9 cellular contexts compared by ENCODE assay signal in the genomic region with DNA sequence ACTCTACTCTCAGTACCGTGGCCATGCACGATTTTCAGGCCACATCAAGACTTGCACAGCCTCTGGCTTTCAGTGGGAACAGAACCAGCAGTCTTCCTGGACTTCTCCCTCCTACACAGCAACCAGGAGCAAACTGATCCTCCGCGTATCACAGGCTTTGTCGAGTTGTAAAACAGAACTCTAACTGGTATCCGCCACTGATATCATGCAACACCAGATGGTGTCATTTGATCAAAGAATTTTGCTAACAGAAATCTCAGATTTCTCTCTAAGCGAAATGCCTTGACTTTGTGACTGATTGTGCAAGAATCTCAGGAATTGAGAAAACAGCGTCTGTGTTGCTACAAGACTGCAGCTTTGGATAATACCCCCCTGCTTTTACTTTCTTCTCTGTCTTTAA.
DNase-seq lines count a peak whose midpoint lies in the region; ATAC-seq, FAIRE-seq and TF ChIP-seq lines count a peak whose summit lies in the region.
"Had no signal": no experiment of that assay in that cellular context is flagged by ENCODE, and none has a peak within 500 bp of the region (broad histone marks: within the 10 kb centered on the region; RNA-seq: fewer than 3 reads in every experiment).

No MANE protein-coding gene starts in this region.

- intact Hi-C loops in adrenal gland (cut with DNase I), result loop anchor here in 1 of 2 donors (10.0 kb wide), 1 partner anchor 143 kb away; no protein-coding TSS in a partner anchor

- peaks cover 11% of the 10 kb centered on the region; the same call in 2 of the 3 replicates for H3K36me3 Mint-ChIP-seq in GM23338 (ENCODE audit: low read depth)

- H3K4me1 Mint-ChIP-seq in GM23338, result peaks cover 6% of the 10 kb centered on the region

- DNase-seq in GM23338 (ENCODE audit: low spot score), result peak; percentile 18
- DNase-seq in adrenal gland, result peak in 6 of 7 donors; percentile 27 to 65 (median 48)
- peak; percentile 68 for DNase-seq in hepatocyte (ENCODE audit: low spot score)
- DNase-seq in small intestine, result peak; percentile 5
- no peak for DNase-seq in stimulated activated CD4-positive, alpha-beta T cell treated with anti-CD3 and anti-CD28 coated beads, Interleukin-4, amount 100 ng/mL, for 1 hour
- DNase-seq in midbrain (lab: John Stamatoyannopoulos, UW), result no peak
- no peak for DNase-seq in epidermal melanocyte (ENCODE audit: insufficient read length, low spot score)
- no peak for DNase-seq in activated CD4-positive, alpha-beta T cell treated with anti-CD3 and anti-CD28 coated beads, Interleukin-2, amount 50 U/mL, for 48 hours

- no peaks in the 10 kb centered on the region; the same call in 1 of the 2 replicates for H3K9me2 ChIP-seq in GM23338 (ENCODE audit: insufficient read depth)
- H3K9me2 ChIP-seq in hepatocyte (replicated peaks; ENCODE audit: insufficient read depth), result no peaks in the 10 kb centered on the region

- H3K27ac Mint-ChIP-seq in GM23338, result peak overlapping the region; percentile 28; the same call in 1 of the 2 replicates

- no peaks in the 10 kb centered on the region for H3K27me3 ChIP-seq in GM23338 (ENCODE audit: insufficient read depth)
- H3K27me3 ChIP-seq in adrenal gland, result no peaks in the 10 kb centered on the region
- H3K27me3 ChIP-seq in hepatocyte, result no peaks in the 10 kb centered on the region
- peaks cover 0 to 3% of the 10 kb centered on the region in 2 donors for H3K27me3 ChIP-seq in small intestine (ENCODE audit: control insufficient read depth in 2 of 2, insufficient read depth in 2 of 2, low read length in 2 of 2)

- peak in 1 of 2 experiments; percentile 16; a peak in 1 of 4 replicates for TF ChIP-seq CTCF in GM23338 (conservative IDR thresholded peaks at IDR 0.05; ENCODE audit: low read depth in 2 of 2)
- TF ChIP-seq CTCF in adrenal gland (IDR thresholded peaks at IDR 0.05), result peak in 5 of 6 experiments; percentile 27 to 64 (median 45)
- TF ChIP-seq CTCF in hepatocyte (IDR thresholded peaks at IDR 0.05; ENCODE audit: poor library complexity), result peak; percentile 44

- peaks cover 6% of the 10 kb centered on the region for H3K27me3 Mint-ChIP-seq in GM23338 (ENCODE audit: insufficient read depth, low read depth, poor library complexity)

- no peaks in the 10 kb centered on the region for H4K20me1 ChIP-seq in GM23338 (replicated peaks; ENCODE audit: insufficient read depth)
- no peaks in the 10 kb centered on the region for H4K20me1 ChIP-seq in hepatocyte (ENCODE audit: insufficient read depth, poor library complexity, severe bottlenecking)

- 30 to 38% (median 37%) methylated on average over 8 of the region's 8 CpGs for WGBS in adrenal gland, 4 donors
- whole genome bisulfite sequencing in hepatocyte (ENCODE audit: low lambda C conversion rate, missing lambda C conversion rate), result 25% methylated on average over 8 of the region's 8 CpGs
- 46 to 53% (median 51%) methylated on average over 8 of the region's 8 CpGs for WGBS in small intestine, 3 donors

- H3K79me2 ChIP-seq in GM23338 (replicated peaks; ENCODE audit: insufficient read depth) (no peaks in the 10 kb centered on the region), hepatocyte (no peaks in the 10 kb centered on the region)

- TF ChIP-seq POLR2A in adrenal gland (IDR thresholded peaks at IDR 0.05), result no peak

- H3K9me3 ChIP-seq in adrenal gland (replicated peaks in 1 of 3) (no peaks in the 10 kb centered on the region), hepatocyte (ENCODE audit: low read depth) (peaks cover 26% of the 10 kb centered on the region), small intestine (ENCODE audit: control insufficient read depth, low read depth) (no peaks in the 10 kb centered on the region)

- no peak overlapping the region for H3K4me3 ChIP-seq in GM23338
- H3K4me3 ChIP-seq in adrenal gland, result no peak overlapping the region
- no peak overlapping the region for H3K4me3 ChIP-seq in hepatocyte
- no peak overlapping the region for H3K4me3 ChIP-seq in small intestine (ENCODE audit: low read depth in 1 of 2, low read length in 2 of 2)

- no peak overlapping the region for H3K27ac ChIP-seq in GM23338 (ENCODE audit: low read depth)
- peak overlapping the region in 3 of 5 donors; percentile 22 to 53 (median 50) for H3K27ac ChIP-seq in adrenal gland
- peak overlapping the region; percentile 74 for H3K27ac ChIP-seq in hepatocyte
- H3K27ac ChIP-seq in small intestine (ENCODE audit: low read depth in 1 of 2, low read length in 1 of 2), result peak overlapping the region in 1 of 2 donors; percentile 65

- no peaks in the 10 kb centered on the region for H3F3A ChIP-seq in GM23338 (replicated peaks; ENCODE audit: low read depth)

- H3K9me3 Mint-ChIP-seq in GM23338, result peaks cover 24% of the 10 kb centered on the region

- H3K4me2 ChIP-seq in GM23338, result no peak overlapping the region
- peak overlapping the region; percentile 25 for H3K4me2 ChIP-seq in hepatocyte

- H3K36me3 ChIP-seq in GM23338 (ENCODE audit: insufficient read depth), result peaks cover 5% of the 10 kb centered on the region; the same call in 1 of the 2 replicates
- H3K36me3 ChIP-seq in adrenal gland (replicated peaks in 1 of 2), result no peaks in the 10 kb centered on the region
- no peaks in the 10 kb centered on the region for H3K36me3 ChIP-seq in hepatocyte (replicated peaks; ENCODE audit: insufficient read depth, low read depth)
- no peaks in the 10 kb centered on the region for H3K36me3 ChIP-seq in small intestine (ENCODE audit: control insufficient read depth in 2 of 2, insufficient read depth in 2 of 2, low read length in 2 of 2)

- FAIRE-seq in small intestine (lab: Jason Lieb, UNC), result no peak
- FAIRE-seq: TTC549 had no signal

- H3K4me1 ChIP-seq in GM23338 (ENCODE audit: insufficient read depth) (no peaks in the 10 kb centered on the region; the same call in 1 of the 2 replicates), adrenal gland (replicated peaks in 1 of 2) (no peaks in the 10 kb centered on the region), hepatocyte (ENCODE audit: insufficient read depth) (peaks cover 9% of the 10 kb centered on the region), small intestine (ENCODE audit: control insufficient read depth in 2 of 2, insufficient read depth in 1 of 2, low read depth in 1 of 2, low read length in 1 of 2) (no peaks in the 10 kb centered on the region)

- ATAC-seq in GM23338, result no peak

- H2AFZ ChIP-seq in GM23338 (peak overlapping the region; percentile 20; the same call in 1 of the 2 replicates), hepatocyte (no peak overlapping the region)

- H3K4me3 Mint-ChIP-seq in GM23338, result no peak overlapping the region

TF ChIP-seq in GM23338, 12 proteins besides CTCF, POLR2A, EP300 and RAD21:
- TF ChIP-seq EZH2 (IDR thresholded peaks at IDR 0.05; ENCODE audit: low read depth, unreplicated experiment) (no peak), ETS1 (IDR thresholded peaks at IDR 0.05) (no peak)
TF ChIP-seq in GM23338: peak in this region for 0.

Comparison
In these comparisons a context has a peak if more than half of its experiments do, and no peak if none do; other contexts are left out.
1. DNase-seq: peak in GM23338 (single experiment), adrenal gland (6 of 7), hepatocyte (single experiment) and small intestine (single experiment); none in stimulated activated CD4-positive, alpha-beta T cell treated with anti-CD3 and anti-CD28 coated beads, Interleukin-4, amount 100 ng/mL, for 1 hour (single experiment), midbrain (single experiment), epidermal melanocyte (single experiment) and activated CD4-positive, alpha-beta T cell treated with anti-CD3 and anti-CD28 coated beads, Interleukin-2, amount 50 U/mL, for 48 hours (0 of 2).